Comparison of ENCODE assay signal across 16 cellular contexts in the genomic region with DNA sequence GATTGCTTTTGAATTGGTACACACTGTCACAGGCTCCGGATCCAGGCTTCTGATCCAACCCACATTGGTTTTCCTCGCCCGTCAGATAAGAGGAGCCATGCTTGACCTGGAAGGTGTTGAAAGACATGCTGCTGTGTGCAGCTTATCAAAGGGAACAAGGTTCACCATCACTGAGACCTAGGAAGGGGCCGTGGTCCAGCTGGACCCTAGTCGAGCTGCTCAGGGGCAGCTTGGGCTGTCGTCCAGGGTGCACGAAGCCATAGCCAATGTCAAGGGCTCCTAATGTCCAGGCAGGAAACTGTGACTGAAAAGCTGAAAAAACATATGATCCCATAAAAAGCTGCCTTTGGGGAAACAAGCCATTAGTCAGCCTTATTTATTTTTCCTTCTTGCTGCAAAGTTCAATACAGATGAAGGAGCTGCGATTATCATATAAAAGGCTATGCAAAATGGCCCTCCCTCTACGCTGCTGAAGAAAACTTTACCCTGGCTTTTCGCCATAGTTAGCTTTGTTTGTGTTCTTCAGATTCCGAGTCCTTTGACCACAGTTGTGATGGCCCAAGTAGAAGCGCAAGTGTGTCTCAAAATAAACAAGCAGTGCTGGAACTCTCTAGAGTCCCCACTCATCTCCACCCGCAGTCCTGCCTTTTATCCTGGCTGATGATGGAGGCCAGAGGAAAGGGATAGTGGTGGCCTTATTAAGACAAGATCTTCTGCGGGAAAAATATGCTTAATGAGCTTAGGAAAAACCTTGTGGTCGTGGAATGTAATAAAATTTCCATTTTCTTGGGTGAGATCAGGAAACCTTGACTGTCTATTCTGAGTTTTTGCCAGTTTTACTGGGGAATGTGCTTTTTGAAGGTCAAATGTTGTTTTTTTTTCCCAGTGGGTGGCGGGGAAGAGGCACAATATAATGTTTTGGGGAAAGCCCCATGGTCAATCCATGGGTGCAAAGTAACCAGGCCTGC.
A peak's percentile ranks its signal among the peaks of the same experiment; 100 is the strongest.
DNase-seq lines count a peak whose midpoint lies in the region; ATAC-seq and TF ChIP-seq lines count a peak whose summit lies in the region.
"Had no signal": no experiment of that assay in that cellular context is flagged by ENCODE, and none has a peak within 500 bp of the region (broad histone marks: within the 10 kb centered on the region; RNA-seq: fewer than 3 reads in every experiment).

No MANE protein-coding gene starts in this region.

- H3K4ac ChIP-seq in IMR-90 (ENCODE audit: low read depth, low read length) = no peak overlapping the region

- no peak overlapping the region for H4K8ac ChIP-seq in IMR-90 (ENCODE audit: low read depth in 2 of 2, low read length in 2 of 2)

- no peak overlapping the region for H2AK9ac ChIP-seq in IMR-90 (replicated peaks; ENCODE audit: low read depth, low read length, poor library complexity)

- H3K36me3 ChIP-seq in IMR-90 (ENCODE audit: control insufficient read depth, insufficient read depth, low read length) (no peaks in the 10 kb centered on the region), testis (ENCODE audit: low read depth, missing control alignments) (no peaks in the 10 kb centered on the region)
- H3K36me3 ChIP-seq: Peyer's patch, WERI-Rb-1 had no signal

- H4K20me1 ChIP-seq in IMR-90 (ENCODE audit: insufficient read depth, low read length) = no peaks in the 10 kb centered on the region

- POLR2A ChIA-PET in IMR-90 (lab: Charles Lee; ENCODE audit: unreplicated experiment) = interaction anchor here (0.6 kb wide), 1 partner anchor 901 kb away, joined by 3 read pairs; no protein-coding TSS in a partner anchor

- CTCF ChIA-PET in IMR-90 (lab: Yijun Ruan, JAX) = no interaction called here

- no peak overlapping the region for H3K27ac ChIP-seq in IMR-90 (ENCODE audit: insufficient read depth, low read length)
- H3K27ac ChIP-seq in testis = peak overlapping the region in 1 of 2 donors; percentile 7
- H3K27ac ChIP-seq: Peyer's patch, WERI-Rb-1 had no signal

- H3K9me3 ChIP-seq in IMR-90 (ENCODE audit: control insufficient read depth, insufficient read depth, low read length) (peaks cover 3% of the 10 kb centered on the region), testis (no peaks in the 10 kb centered on the region), T-helper 17 cell (ENCODE audit: control insufficient read depth, low read length, poor library complexity, severe bottlenecking) (no peaks in the 10 kb centered on the region)
- H3K9me3 ChIP-seq: Peyer's patch had no signal

- no peak overlapping the region for H4K91ac ChIP-seq in IMR-90 (ENCODE audit: insufficient read depth, low read depth, low read length)

- H3K27ac Mint-ChIP-seq in T-helper 17 cell = no peak overlapping the region
- H3K27ac Mint-ChIP-seq: activated CD4-positive, alpha-beta memory T cell treated with anti-CD3 and anti-CD28 coated beads, Interleukin-2, amount 10 ng/mL, durations not matched to agents 7 days and 5 days had no signal

- H3K4me3 ChIP-seq in IMR-90 (ENCODE audit: insufficient read depth, low read depth, low read length) (no peak overlapping the region), testis (no peak overlapping the region)
- H3K4me3 ChIP-seq: Peyer's patch had no signal

- WGBS in IMR-90 (ENCODE audit: extremely low coverage in 2 of 2, insufficient read length in 1 of 2), 2 experiments = 33% methylated on average over 5 of the region's 16 CpGs; no CpG with 5 or more reads in 1 of the 2 experiments
- WGBS in testis, 2 donors = 51 to 56% methylated on average over 16 of the region's 16 CpGs

- no peak overlapping the region for H3K14ac ChIP-seq in IMR-90 (replicated peaks; ENCODE audit: low read depth, low read length)

- H3K4me2 ChIP-seq in IMR-90 (ENCODE audit: low read depth, low read length) = peak overlapping the region; percentile 20; the same call in 1 of the 2 replicates

- intact Hi-C loops in IMR-90 (cut with micrococcal nuclease) (loop anchor here (5.0 kb wide), 3 partner anchors 48 to 233 kb away; a partner anchor contains a TSS), testis (cut with DNase I; ENCODE audit: low total_unique reads) (no loop called here)

- DNase-seq in IMR-90 (peak; percentile 60), dermis blood vessel endothelial cell (peak; percentile 21), iPS-NIHi11 (ENCODE audit: low spot score) (peak; percentile 17), testis (peak; percentile 46), T-helper 17 cell (no peak), NCI-H345 treated with DMSO at 0.1 percent for 48 hours (lab: John Stamatoyannopoulos, UW; ENCODE audit: unreplicated experiment) (no peak), activated gamma-delta T cell treated with Interleukin-2 at 50 U/mL for 16 hours (no peak)
- DNase-seq: activated CD4-positive, alpha-beta memory T cell treated with anti-CD3 and anti-CD28 coated beads, Interleukin-2, amount 10 ng/mL, durations not matched to agents 7 days and 5 days; AML-193; H7; MM.1S; NCI-H2029; NCI-H526 treated with DMSO at 0.1 percent for 48 hours; Peyer's patch; WERI-Rb-1 had no signal

- H3K27me3 Mint-ChIP-seq in T-helper 17 cell = no peaks in the 10 kb centered on the region
- H3K27me3 Mint-ChIP-seq: activated CD4-positive, alpha-beta memory T cell treated with anti-CD3 and anti-CD28 coated beads, Interleukin-2, amount 10 ng/mL, durations not matched to agents 7 days and 5 days had no signal

- no peaks in the 10 kb centered on the region for H3K36me3 Mint-ChIP-seq in T-helper 17 cell (ENCODE audit: low read depth)

- no peak overlapping the region for H2AK5ac ChIP-seq in IMR-90 (ENCODE audit: low read depth, low read length)

- peaks cover 9% of the 10 kb centered on the region for H3K4me1 ChIP-seq in IMR-90 (ENCODE audit: control insufficient read depth, insufficient read depth, low read length)
- peaks cover 20% of the 10 kb centered on the region for H3K4me1 ChIP-seq in testis
- H3K4me1 ChIP-seq: Peyer's patch had no signal

- H3K9me1 ChIP-seq in IMR-90 (ENCODE audit: insufficient read depth, low read length) = peaks cover 3% of the 10 kb centered on the region; the same call in 1 of the 2 replicates

- no peak overlapping the region for H3K18ac ChIP-seq in IMR-90 (ENCODE audit: low read depth, low read length)

- TF ChIP-seq POLR2A in IMR-90 (IDR thresholded peaks at IDR 0.05; ENCODE audit: low read depth, low read length) (no peak), testis (IDR thresholded peaks at IDR 0.05) (no peak)

- peak; percentile 58 for ATAC-seq in IMR-90 (ENCODE audit: low read depth)
- ATAC-seq in T-helper 17 cell = no peak
- no peak for ATAC-seq in HG03571 (IDR thresholded peaks at IDR 0.05; ENCODE audit: unreplicated experiment)

- no peak overlapping the region for H2BK120ac ChIP-seq in IMR-90 (ENCODE audit: low read depth, low read length)

- H3K4me3 Mint-ChIP-seq in T-helper 17 cell = no peak overlapping the region
- H3K4me3 Mint-ChIP-seq: activated CD4-positive, alpha-beta memory T cell treated with anti-CD3 and anti-CD28 coated beads, Interleukin-2, amount 10 ng/mL, durations not matched to agents 7 days and 5 days had no signal

- TF ChIP-seq CTCF in IMR-90 (conservative IDR thresholded peaks at IDR 0.05; ENCODE audit: low read depth, low read length) (no peak), testis (IDR thresholded peaks at IDR 0.05) (no peak)

- BruUV-seq in IMR-90 (replicated peaks; lab: Mats Ljungman, UMichigan) = no TSS peak

- no peak overlapping the region for H3K56ac ChIP-seq in IMR-90 (ENCODE audit: extremely low read depth, insufficient read depth, low read length)

- H3K9ac ChIP-seq in IMR-90 (ENCODE audit: low read depth, low read length) = no peak overlapping the region

- peak overlapping the region; percentile 9 for H2AFZ ChIP-seq in IMR-90 (replicated peaks; ENCODE audit: low read length, poor library complexity)

- H3K4me1 Mint-ChIP-seq in T-helper 17 cell = no peaks in the 10 kb centered on the region
- H3K4me1 Mint-ChIP-seq: activated CD4-positive, alpha-beta memory T cell treated with anti-CD3 and anti-CD28 coated beads, Interleukin-2, amount 10 ng/mL, durations not matched to agents 7 days and 5 days had no signal

- H3K79me1 ChIP-seq in IMR-90 (ENCODE audit: low read depth in 1 of 2, low read length in 2 of 2) = no peaks in the 10 kb centered on the region

- H4K5ac ChIP-seq in IMR-90 (ENCODE audit: low read depth, low read length) = no peak overlapping the region

- no peak overlapping the region for H3K23ac ChIP-seq in IMR-90 (ENCODE audit: low read depth, low read length)

- H2BK5ac ChIP-seq in IMR-90 (ENCODE audit: low read depth, low read length, poor library complexity, severe bottlenecking) = no peak overlapping the region

- in situ Hi-C loops in IMR-90 (cut with MboI; ENCODE audit: low sequenced_read_pairs) = no loop called here

- TF ChIP-seq RAD21 in IMR-90 (IDR thresholded peaks at IDR 0.05; ENCODE audit: low read length) = no peak

- H2BK20ac ChIP-seq in IMR-90 (ENCODE audit: low read depth, low read length) = no peak overlapping the region

- dilution Hi-C loops in IMR-90 (cut with HindIII; ENCODE audit: low sequenced_read_pairs, unreplicated experiment) = no loop called here

- H2BK15ac ChIP-seq in IMR-90 (ENCODE audit: low read depth, low read length) = no peak overlapping the region

- H3K27me3 ChIP-seq in IMR-90 (ENCODE audit: control insufficient read depth, insufficient read depth, low read length) (no peaks in the 10 kb centered on the region), testis (no peaks in the 10 kb centered on the region)
- H3K27me3 ChIP-seq: Peyer's patch had no signal

TF ChIP-seq in IMR-90, 13 proteins besides CTCF, POLR2A, EP300 and RAD21:
- TF ChIP-seq SMC3 (IDR thresholded peaks at IDR 0.05; ENCODE audit: low read depth, low read length) (no peak), NFE2L2 (IDR thresholded peaks at IDR 0.05; ENCODE audit: low read depth, low read length) (no peak)

Comparison
In these comparisons a context has a peak if more than half of its experiments do, and no peak if none do; other contexts are left out.
1. DNase-seq: peak in IMR-90 (single experiment), dermis blood vessel endothelial cell (single experiment), iPS-NIHi11 (single experiment) and testis (single experiment); none in T-helper 17 cell (0 of 3), NCI-H345 treated with DMSO at 0.1 percent for 48 hours (single experiment) and activated gamma-delta T cell treated with Interleukin-2 at 50 U/mL for 16 hours (single experiment).